Comparison of ENCODE assay signal across 1 cellular context in the genomic region with DNA sequence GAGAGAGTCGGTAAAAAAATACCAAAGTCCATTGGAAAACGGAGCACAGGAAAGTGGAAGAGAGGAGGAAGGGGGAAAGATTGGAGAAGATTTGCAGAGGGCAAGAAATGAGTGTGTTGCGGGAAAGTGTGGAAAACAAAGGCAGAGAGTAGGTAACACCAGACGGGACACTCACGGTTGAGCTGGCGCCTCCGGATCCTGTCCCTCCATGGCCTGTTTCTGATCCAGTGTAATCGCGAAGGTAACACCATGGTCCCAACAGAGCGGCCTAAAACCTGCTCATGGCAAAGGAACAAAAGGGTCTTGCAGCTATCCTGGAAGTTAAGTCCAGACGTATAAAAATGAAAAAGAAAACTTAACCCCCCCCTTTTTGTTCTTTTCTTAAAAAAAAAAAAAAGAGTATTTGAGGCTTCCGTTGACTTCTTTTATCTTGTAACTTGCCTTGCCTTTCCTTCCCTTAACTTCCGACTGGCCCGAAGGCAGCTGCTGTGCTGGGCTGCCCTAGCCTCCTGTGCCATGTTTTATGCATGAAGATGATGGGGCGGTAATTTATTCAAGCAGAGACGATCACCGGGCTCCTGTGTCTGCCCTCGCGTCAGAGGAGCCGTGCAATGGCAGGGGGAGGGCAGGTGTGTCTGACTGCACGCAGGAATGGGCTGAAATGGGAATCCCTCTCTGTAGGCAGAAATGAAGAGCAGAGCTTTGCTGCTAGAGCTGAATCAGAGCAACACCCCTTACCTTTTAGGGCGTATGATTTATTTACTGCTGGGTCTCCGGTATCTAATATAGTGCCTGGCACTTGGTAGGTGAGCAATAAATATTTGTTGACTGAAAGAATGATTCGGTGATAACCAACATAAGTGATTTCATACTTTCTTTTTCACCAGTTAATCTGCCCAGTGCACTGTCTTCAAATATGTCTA.
TF ChIP-seq lines count a peak whose summit lies in the region.

No MANE protein-coding gene starts in this region.

TF ChIP-seq in H1, 55 proteins besides CTCF, POLR2A, EP300 and RAD21:
- no peak for TF ChIP-seq JUND (IDR thresholded peaks at IDR 0.05; ENCODE audit: low read length)
- no peak for TF ChIP-seq RXRA (IDR thresholded peaks at IDR 0.05; ENCODE audit: insufficient read depth, low read depth, low read length)
- TF ChIP-seq, protein P1, sequence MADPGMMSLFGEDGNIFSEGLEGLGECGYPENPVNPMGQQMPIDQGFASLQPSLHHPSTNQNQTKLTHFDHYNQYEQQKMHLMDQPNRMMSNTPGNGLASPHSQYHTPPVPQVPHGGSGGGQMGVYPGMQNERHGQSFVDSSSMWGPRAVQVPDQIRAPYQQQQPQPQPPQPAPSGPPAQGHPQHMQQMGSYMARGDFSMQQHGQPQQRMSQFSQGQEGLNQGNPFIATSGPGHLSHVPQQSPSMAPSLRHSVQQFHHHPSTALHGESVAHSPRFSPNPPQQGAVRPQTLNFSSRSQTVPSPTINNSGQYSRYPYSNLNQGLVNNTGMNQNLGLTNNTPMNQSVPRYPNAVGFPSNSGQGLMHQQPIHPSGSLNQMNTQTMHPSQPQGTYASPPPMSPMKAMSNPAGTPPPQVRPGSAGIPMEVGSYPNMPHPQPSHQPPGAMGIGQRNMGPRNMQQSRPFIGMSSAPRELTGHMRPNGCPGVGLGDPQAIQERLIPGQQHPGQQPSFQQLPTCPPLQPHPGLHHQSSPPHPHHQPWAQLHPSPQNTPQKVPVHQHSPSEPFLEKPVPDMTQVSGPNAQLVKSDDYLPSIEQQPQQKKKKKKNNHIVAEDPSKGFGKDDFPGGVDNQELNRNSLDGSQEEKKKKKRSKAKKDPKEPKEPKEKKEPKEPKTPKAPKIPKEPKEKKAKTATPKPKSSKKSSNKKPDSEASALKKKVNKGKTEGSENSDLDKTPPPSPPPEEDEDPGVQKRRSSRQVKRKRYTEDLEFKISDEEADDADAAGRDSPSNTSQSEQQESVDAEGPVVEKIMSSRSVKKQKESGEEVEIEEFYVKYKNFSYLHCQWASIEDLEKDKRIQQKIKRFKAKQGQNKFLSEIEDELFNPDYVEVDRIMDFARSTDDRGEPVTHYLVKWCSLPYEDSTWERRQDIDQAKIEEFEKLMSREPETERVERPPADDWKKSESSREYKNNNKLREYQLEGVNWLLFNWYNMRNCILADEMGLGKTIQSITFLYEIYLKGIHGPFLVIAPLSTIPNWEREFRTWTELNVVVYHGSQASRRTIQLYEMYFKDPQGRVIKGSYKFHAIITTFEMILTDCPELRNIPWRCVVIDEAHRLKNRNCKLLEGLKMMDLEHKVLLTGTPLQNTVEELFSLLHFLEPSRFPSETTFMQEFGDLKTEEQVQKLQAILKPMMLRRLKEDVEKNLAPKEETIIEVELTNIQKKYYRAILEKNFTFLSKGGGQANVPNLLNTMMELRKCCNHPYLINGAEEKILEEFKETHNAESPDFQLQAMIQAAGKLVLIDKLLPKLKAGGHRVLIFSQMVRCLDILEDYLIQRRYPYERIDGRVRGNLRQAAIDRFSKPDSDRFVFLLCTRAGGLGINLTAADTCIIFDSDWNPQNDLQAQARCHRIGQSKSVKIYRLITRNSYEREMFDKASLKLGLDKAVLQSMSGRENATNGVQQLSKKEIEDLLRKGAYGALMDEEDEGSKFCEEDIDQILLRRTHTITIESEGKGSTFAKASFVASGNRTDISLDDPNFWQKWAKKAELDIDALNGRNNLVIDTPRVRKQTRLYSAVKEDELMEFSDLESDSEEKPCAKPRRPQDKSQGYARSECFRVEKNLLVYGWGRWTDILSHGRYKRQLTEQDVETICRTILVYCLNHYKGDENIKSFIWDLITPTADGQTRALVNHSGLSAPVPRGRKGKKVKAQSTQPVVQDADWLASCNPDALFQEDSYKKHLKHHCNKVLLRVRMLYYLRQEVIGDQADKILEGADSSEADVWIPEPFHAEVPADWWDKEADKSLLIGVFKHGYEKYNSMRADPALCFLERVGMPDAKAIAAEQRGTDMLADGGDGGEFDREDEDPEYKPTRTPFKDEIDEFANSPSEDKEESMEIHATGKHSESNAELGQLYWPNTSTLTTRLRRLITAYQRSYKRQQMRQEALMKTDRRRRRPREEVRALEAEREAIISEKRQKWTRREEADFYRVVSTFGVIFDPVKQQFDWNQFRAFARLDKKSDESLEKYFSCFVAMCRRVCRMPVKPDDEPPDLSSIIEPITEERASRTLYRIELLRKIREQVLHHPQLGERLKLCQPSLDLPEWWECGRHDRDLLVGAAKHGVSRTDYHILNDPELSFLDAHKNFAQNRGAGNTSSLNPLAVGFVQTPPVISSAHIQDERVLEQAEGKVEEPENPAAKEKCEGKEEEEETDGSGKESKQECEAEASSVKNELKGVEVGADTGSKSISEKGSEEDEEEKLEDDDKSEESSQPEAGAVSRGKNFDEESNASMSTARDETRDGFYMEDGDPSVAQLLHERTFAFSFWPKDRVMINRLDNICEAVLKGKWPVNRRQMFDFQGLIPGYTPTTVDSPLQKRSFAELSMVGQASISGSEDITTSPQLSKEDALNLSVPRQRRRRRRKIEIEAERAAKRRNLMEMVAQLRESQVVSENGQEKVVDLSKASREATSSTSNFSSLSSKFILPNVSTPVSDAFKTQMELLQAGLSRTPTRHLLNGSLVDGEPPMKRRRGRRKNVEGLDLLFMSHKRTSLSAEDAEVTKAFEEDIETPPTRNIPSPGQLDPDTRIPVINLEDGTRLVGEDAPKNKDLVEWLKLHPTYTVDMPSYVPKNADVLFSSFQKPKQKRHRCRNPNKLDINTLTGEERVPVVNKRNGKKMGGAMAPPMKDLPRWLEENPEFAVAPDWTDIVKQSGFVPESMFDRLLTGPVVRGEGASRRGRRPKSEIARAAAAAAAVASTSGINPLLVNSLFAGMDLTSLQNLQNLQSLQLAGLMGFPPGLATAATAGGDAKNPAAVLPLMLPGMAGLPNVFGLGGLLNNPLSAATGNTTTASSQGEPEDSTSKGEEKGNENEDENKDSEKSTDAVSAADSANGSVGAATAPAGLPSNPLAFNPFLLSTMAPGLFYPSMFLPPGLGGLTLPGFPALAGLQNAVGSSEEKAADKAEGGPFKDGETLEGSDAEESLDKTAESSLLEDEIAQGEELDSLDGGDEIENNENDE (IDR thresholded peaks at IDR 0.05; ENCODE audit: insufficient replicate concordance, low read length) = no peak
- no peak for TF ChIP-seq TCF12 (IDR thresholded peaks at IDR 0.05; ENCODE audit: low read depth, low read length)
